Comparison of ENCODE assay signal across 20 cellular contexts in the genomic region with DNA sequence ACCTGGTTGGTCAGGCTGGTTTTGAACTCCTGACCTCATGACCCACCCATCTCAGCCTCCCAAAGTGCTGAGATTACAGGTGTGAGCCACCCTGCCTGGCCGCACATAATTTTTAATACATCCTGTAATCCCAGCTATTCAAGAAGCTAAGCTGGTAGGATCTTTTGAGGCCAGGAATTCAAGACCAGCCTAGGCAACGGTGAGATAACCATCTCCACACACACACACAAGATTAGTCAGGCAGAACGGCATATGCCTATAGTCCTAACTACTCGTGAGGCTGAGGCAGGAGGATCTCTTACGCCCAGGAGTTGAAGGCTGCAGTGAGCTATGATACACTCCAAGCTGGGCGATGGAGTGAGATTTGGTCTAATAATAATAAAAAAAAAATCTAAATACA.
"Had no signal": no experiment of that assay in that cellular context is flagged by ENCODE, and none has a peak within 500 bp of the region (broad histone marks: within the 10 kb centered on the region; RNA-seq: fewer than 3 reads in every experiment).

No MANE protein-coding gene starts in this region.

- H3K27ac ChIP-seq: coronary artery, dorsolateral prefrontal cortex, esophagus muscularis mucosa, foreskin keratinocyte, gastroesophageal sphincter, heart left ventricle, left lung, lower lobe of right lung had no signal

- H3K36me3 ChIP-seq: esophagus muscularis mucosa, gastroesophageal sphincter, heart left ventricle, left lung, lower lobe of right lung had no signal

- H3K4me1 ChIP-seq: esophagus muscularis mucosa, foreskin keratinocyte, gastroesophageal sphincter, left lung, lower lobe of right lung had no signal

- H3K27me3 ChIP-seq: dorsolateral prefrontal cortex, esophagus muscularis mucosa, foreskin keratinocyte, gastroesophageal sphincter, heart left ventricle, left lung had no signal

- H3K9me3 ChIP-seq: esophagus muscularis mucosa, gastroesophageal sphincter, heart left ventricle, left lung, lower lobe of right lung had no signal

- FAIRE-seq: colon, endothelial cell of umbilical vein, frontal cortex, islet of Langerhans, keratinocyte had no signal

- DNase-seq: dermis blood vessel endothelial cell; dorsolateral prefrontal cortex; effector CD4-positive, alpha-beta T cell; effector memory CD4-positive, alpha-beta T cell; foreskin keratinocyte; heart left ventricle; hippocampal formation; left cardiac atrium; left lung; left ventricle myocardium superior; lower lobe of right lung; midbrain had no signal

- H3K4me3 ChIP-seq: coronary artery, dorsolateral prefrontal cortex, esophagus muscularis mucosa, gastroesophageal sphincter, heart left ventricle, left lung, lower lobe of right lung had no signal
